24 cellular contexts compared by ENCODE assay signal in the genomic region with DNA sequence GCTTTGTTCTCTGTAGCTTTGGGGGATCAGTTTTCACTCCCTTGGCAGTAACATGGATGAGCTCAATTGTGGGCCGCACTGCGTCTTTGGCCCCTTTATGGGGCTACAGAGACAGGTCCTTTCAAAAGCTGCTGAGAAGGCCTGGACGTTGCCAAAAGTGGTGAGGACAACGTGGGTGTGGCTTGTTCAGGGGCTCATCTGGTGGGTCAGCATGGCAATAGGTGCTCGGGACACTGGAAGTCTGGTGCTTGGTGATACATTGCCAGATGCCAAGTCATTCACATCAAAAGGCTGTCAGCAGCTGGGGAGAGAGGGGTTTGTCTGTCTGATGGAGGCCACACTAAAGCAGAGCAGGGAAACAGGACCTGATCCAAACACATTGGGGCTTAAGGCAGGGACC.
"Had no signal": no experiment of that assay in that cellular context is flagged by ENCODE, and none has a peak within 500 bp of the region (broad histone marks: within the 10 kb centered on the region; RNA-seq: fewer than 3 reads in every experiment).

No MANE protein-coding gene starts in this region.

- H3K9ac ChIP-seq: parathyroid adenoma had no signal

- H2AFZ ChIP-seq: hepatocyte, parathyroid adenoma had no signal

- H3K4me2 ChIP-seq: hepatocyte had no signal

- H3K4me3 ChIP-seq: heart right ventricle, hepatocyte, left lung, lower lobe of right lung, spleen, suprapubic skin, thoracic aorta, tibial artery, upper lobe of right lung had no signal

- H3K9me3 ChIP-seq: heart right ventricle, left lung, lower lobe of right lung, spleen, suprapubic skin, thoracic aorta, tibial artery, upper lobe of right lung had no signal

- H3K4me1 ChIP-seq: left lung, lower lobe of right lung, parathyroid adenoma, spleen, suprapubic skin, upper lobe of right lung had no signal

- H3K27ac ChIP-seq: heart right ventricle, hepatocyte, left lung, lower lobe of right lung, parathyroid adenoma, spleen, suprapubic skin, thoracic aorta, tibial artery, upper lobe of right lung had no signal

- DNase-seq: heart right ventricle; kidney glomerular epithelial cell; left colon; left lung; lower lobe of right lung; mammary epithelial cell; mesenchymal stem cell; naive thymus-derived CD8-positive, alpha-beta T cell; nucleus accumbens; retina; right cardiac atrium; small intestine; spleen; stimulated activated CD4-positive, alpha-beta T cell treated with anti-CD3 and anti-CD28 coated beads, Interleukin-4, amount 100 ng/mL, for 24 hours; stimulated activated naive CD4-positive, alpha-beta T cell; tibial artery; trophoblast cell; upper lobe of right lung had no signal

- H3K27me3 ChIP-seq: heart right ventricle, hepatocyte, left lung, suprapubic skin, tibial artery, upper lobe of right lung had no signal

- H3K36me3 ChIP-seq: heart right ventricle, left lung, lower lobe of right lung, spleen, suprapubic skin, thoracic aorta, tibial artery, upper lobe of right lung had no signal

- ATAC-seq: heart right ventricle; left colon; left lung; lower lobe of right lung; naive thymus-derived CD8-positive, alpha-beta T cell; right cardiac atrium; sciatic nerve; stimulated activated effector memory CD8-positive, alpha-beta T cell treated with anti-CD3 and anti-CD28 coated beads, Interleukin-12 subunit alpha, Interleukin-12 subunit beta, amount 100 ng/mL, for 72 hours; upper lobe of right lung had no signal
